Comparison of ENCODE assay signal across 8 cellular contexts in the genomic region with DNA sequence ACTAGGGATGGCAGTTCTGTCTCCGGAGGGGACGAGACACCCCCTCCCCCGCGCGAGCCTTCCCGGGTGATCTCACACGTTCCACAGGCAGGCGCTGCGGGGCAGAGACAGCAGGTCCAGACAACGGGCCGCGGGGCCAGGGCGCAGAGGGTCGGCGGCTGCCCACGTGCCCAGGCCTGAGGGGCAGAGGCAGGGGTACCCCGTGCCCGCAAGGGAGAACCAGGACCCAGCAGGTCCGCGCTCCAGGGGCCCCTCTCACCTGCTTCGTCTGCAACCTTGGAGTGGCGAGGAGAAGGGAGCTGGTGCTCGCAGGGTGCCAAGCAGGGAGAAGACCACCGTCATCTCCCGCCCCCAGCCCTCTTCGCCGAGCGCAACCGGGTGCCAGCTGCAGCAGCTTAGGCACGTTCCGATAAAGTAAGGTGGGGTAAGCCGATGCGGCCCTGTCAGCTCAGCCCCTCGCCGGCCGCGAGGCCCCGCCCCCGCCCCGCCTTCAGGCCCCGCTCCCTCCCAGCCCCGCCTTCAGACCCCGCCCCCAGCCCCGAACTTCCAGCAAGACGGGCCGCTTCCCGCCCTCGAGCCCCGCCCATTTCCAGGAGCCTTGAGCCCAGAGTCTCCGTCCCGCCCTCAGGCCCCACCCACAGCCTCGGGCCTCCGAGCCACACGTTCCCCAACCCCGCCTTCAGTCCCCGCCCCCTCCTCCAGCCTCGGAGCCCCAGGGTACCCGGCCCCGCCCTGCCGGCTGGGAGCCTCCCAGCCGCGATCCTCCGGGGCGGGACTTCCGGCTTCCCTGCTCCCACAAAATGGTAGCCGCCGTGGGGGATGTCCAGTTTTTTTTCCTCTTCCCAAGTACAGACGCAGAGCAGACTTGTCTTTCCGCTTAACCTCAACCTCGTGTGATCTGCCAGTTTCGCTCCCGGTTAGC. TPM values are rescaled to one million over a fixed set of nuclear protein-coding genes. Genes with fewer than 3 reads are reported as not detected.
DNase-seq lines count a peak whose midpoint lies in the region; ATAC-seq and TF ChIP-seq lines count a peak whose summit lies in the region.

Gene GPR155, minus strand, starts transcription at position 416 of the 922 bp plus-strand sequence. CDS start 5,073 bp downstream, outside the sequence.

- BruUV-seq in PC-9 (replicated peaks; lab: Mats Ljungman, UMichigan), result no TSS peak

- peak within 1 kb of the TSS; percentile 45 for H3K27ac ChIP-seq in PC-9
- H3K27ac ChIP-seq in muscle layer of colon (ENCODE audit: low read depth, low read length), result peak within 1 kb of the TSS; percentile 91

- no peaks in the 10 kb centered on the region for H3K36me3 ChIP-seq in PC-9 (ENCODE audit: low read depth)
- no peaks in the 10 kb centered on the region for H3K36me3 ChIP-seq in muscle layer of colon (ENCODE audit: insufficient read depth, low read length)

- no peaks in the 10 kb centered on the region for H3K79me2 ChIP-seq in PC-9 (ENCODE audit: low read depth)

- H3K4me1 ChIP-seq in PC-9 (replicated peaks; ENCODE audit: insufficient read depth), result peaks cover 12% of the 10 kb centered on the region
- peaks cover 16% of the 10 kb centered on the region for H3K4me1 ChIP-seq in muscle layer of colon (ENCODE audit: insufficient read depth, low read length)

- H4K20me1 ChIP-seq in PC-9 (ENCODE audit: insufficient read depth), result no peaks in the 10 kb centered on the region

- CTCF ChIA-PET in PC-9 (lab: Charles Lee), result interaction anchor here (0.6 to 1.7 kb wide), 4 partner anchors 60 to 1460 kb away, joined by 3 to 16 read pairs (median 4); no protein-coding TSS in a partner anchor

- H3K9ac ChIP-seq in muscle layer of colon (ENCODE audit: low read length), result peak within 1 kb of the TSS; percentile 55

- no peak for TF ChIP-seq CTCF in PC-9 (conservative IDR thresholded peaks at IDR 0.05)

- peaks cover 57% of the 10 kb centered on the region for H3K4me1 Mint-ChIP-seq in activated T-cell treated with anti-CD3 and anti-CD28 coated beads, Interleukin-2, amount 50 U/mL, for 24 hours (ENCODE audit: low read depth)

- no peaks in the 10 kb centered on the region for H3K27me3 Mint-ChIP-seq in activated T-cell treated with anti-CD3 and anti-CD28 coated beads, Interleukin-2, amount 50 U/mL, for 24 hours

- peak within 1 kb of the TSS; percentile 93 for H3K4me2 ChIP-seq in PC-9

- peak within 1 kb of the TSS; percentile 76 for H3K4me3 ChIP-seq in Jurkat, Clone E6-1 (ENCODE audit: low read length)
- H3K4me3 ChIP-seq in PC-9, result peak within 1 kb of the TSS; percentile 94
- peak within 1 kb of the TSS; percentile 75 to 99 for H3K4me3 ChIP-seq in muscle layer of colon (ENCODE audit: low read depth in 1 of 2, low read length in 2 of 2)

- peak within 1 kb of the TSS; percentile 96 for H3K4me3 Mint-ChIP-seq in activated T-cell treated with anti-CD3 and anti-CD28 coated beads, Interleukin-2, amount 50 U/mL, for 24 hours

- POLR2A ChIA-PET in PC-9 (lab: Charles Lee; ENCODE audit: unreplicated experiment), result interaction anchor here (0.6 kb wide), 2 partner anchors 58 to 93 kb away, joined by 4 to 5 read pairs; no protein-coding TSS in a partner anchor

- H3F3A ChIP-seq in PC-9 (ENCODE audit: insufficient read depth, low read depth), result no peaks in the 10 kb centered on the region

- H2AFZ ChIP-seq in PC-9, result peak within 1 kb of the TSS; percentile 100

- no peaks in the 10 kb centered on the region for H3K9me2 ChIP-seq in PC-9 (ENCODE audit: insufficient read depth)

- ATAC-seq in GM21619 (IDR thresholded peaks at IDR 0.05; ENCODE audit: unreplicated experiment), result peak; percentile 77
- ATAC-seq in esophagus mucosa, result peak; percentile 100

- H3K27me3 ChIP-seq in PC-9 (ENCODE audit: insufficient read depth, low read depth) (no peaks in the 10 kb centered on the region), muscle layer of colon (ENCODE audit: control insufficient read depth in 1 of 2, insufficient read depth in 2 of 2, low read length in 2 of 2) (no peaks in the 10 kb centered on the region)

- H3K36me3 Mint-ChIP-seq in activated T-cell treated with anti-CD3 and anti-CD28 coated beads, Interleukin-2, amount 50 U/mL, for 24 hours (ENCODE audit: low read depth), result peaks cover 19% of the 10 kb centered on the region

- H3K9me3 ChIP-seq in PC-9 (ENCODE audit: insufficient read depth, low read depth), result no peaks in the 10 kb centered on the region; the same call in 1 of the 2 replicates
- H3K9me3 ChIP-seq in muscle layer of colon (ENCODE audit: low read length), result no peaks in the 10 kb centered on the region

- peak; percentile 100 for DNase-seq in DMS53 (lab: John Stamatoyannopoulos, UW)
- DNase-seq in Jurkat, Clone E6-1 (ENCODE audit: low read depth, low spot score), result peak; percentile 95
- peak; percentile 95 to 99 for DNase-seq in PC-9
- DNase-seq in activated T-cell treated with anti-CD3 and anti-CD28 coated beads, Interleukin-2, amount 50 U/mL, for 24 hours, result peak; percentile 98
- peak; percentile 91 to 93 for DNase-seq in stimulated activated CD8-positive, alpha-beta memory T cell treated with anti-CD3 and anti-CD28 coated beads, Interleukin-7, amount 100 ng/mL, for 1 hour (ENCODE audit: low read depth in 2 of 2)

- intact Hi-C loops in PC-9 (cut with micrococcal nuclease; ENCODE audit: unreplicated experiment), result no loop called here

- peak within 1 kb of the TSS; percentile 96 for H3K27ac Mint-ChIP-seq in activated T-cell treated with anti-CD3 and anti-CD28 coated beads, Interleukin-2, amount 50 U/mL, for 24 hours

- H3K9me3 Mint-ChIP-seq in activated T-cell treated with anti-CD3 and anti-CD28 coated beads, Interleukin-2, amount 50 U/mL, for 24 hours, result no peaks in the 10 kb centered on the region

RNA-seq across cellular contexts. Expression of gene GPR155, which starts in this region (rescaled TPM):
- polyA plus RNA-seq in Jurkat, Clone E6-1 (2012; ENCODE audit: insufficient read depth, insufficient read length), result 3.9 TPM
- 0.18 and 0.79 TPM in 2 replicates for total RNA-seq in PC-9 (2021)
- total RNA-seq in esophagus mucosa, result 3.7 TPM

Comparison
In these comparisons a context has a peak if more than half of its experiments do, and no peak if none do; other contexts are left out.
1. Peak in every context shown above with its lines: DNase-seq, ATAC-seq, H3K4me3 ChIP-seq and H3K27ac ChIP-seq.
2. Peak in DNase-seq, H3K4me3 ChIP-seq, H3K27ac ChIP-seq and H3K4me2 ChIP-seq in PC-9; RNA of the gene not detected or under 1 TPM.